In genomic region chr16:79601978-79602609, GRCh38 we compare ENCODE assay signal across 8 cellular contexts. TPM values are rescaled to one million over a fixed set of nuclear protein-coding genes. Genes with fewer than 3 reads are reported as not detected.
DNase-seq lines count a peak whose midpoint lies in the region; ATAC-seq and TF ChIP-seq lines count a peak whose summit lies in the region.

No MANE protein-coding gene starts in this region.

- H3K4me2 ChIP-seq in neural cell (ENCODE audit: low read length) = peak overlapping the region; percentile 95

- no peaks in the 10 kb centered on the region for H3F3A ChIP-seq in neural cell (ENCODE audit: insufficient read depth, low read length, poor library complexity, severe bottlenecking)

- H3K27me3 ChIP-seq in HUES64 (ENCODE audit: insufficient read depth, low read length) (peaks cover 18% of the 10 kb centered on the region), Peyer's patch (no peaks in the 10 kb centered on the region), foreskin keratinocyte (peaks cover 7% of the 10 kb centered on the region), neural cell (ENCODE audit: insufficient read depth, low read depth, low read length) (peaks cover 23% of the 10 kb centered on the region)

- H3K36me3 ChIP-seq in HUES64 (ENCODE audit: insufficient read depth, low read length) = no peaks in the 10 kb centered on the region
- peaks cover 0 to 8% (median 0%) of the 10 kb centered on the region in 3 donors for H3K36me3 ChIP-seq in Peyer's patch
- H3K36me3 ChIP-seq in neural cell (ENCODE audit: insufficient read depth, low read length) = no peaks in the 10 kb centered on the region

- peak overlapping the region; percentile 19; the same call in 1 of the 2 replicates for H3K9ac ChIP-seq in HUES64 (ENCODE audit: low read depth, low read length)
- H3K9ac ChIP-seq in neural cell (ENCODE audit: low read length) = no peak overlapping the region

- TF ChIP-seq CTCF in Peyer's patch (IDR thresholded peaks at IDR 0.05) (peak; percentile 48 to 91 (median 80)), foreskin keratinocyte (conservative IDR thresholded peaks at IDR 0.05) (peak; percentile 77), neural cell (IDR thresholded peaks at IDR 0.05; ENCODE audit: poor library complexity, severe bottlenecking) (peak; percentile 86)

- no peak for TF ChIP-seq EP300 in neural cell (conservative IDR thresholded peaks at IDR 0.05; ENCODE audit: poor library complexity, severe bottlenecking)

- H4K20me1 ChIP-seq in neural cell (ENCODE audit: insufficient read depth) = no peaks in the 10 kb centered on the region

- H3K27ac ChIP-seq in HUES64 (ENCODE audit: low read depth, low read length) (no peak overlapping the region), Peyer's patch (peak overlapping the region; percentile 82 to 97 (median 94)), foreskin keratinocyte (peak overlapping the region; percentile 3), neural cell (ENCODE audit: low read length) (no peak overlapping the region)

- H3K4me1 ChIP-seq in HUES64 (ENCODE audit: insufficient read depth, low read length) (peaks cover 20% of the 10 kb centered on the region), Peyer's patch (peaks cover 0 to 4% (median 0%) of the 10 kb centered on the region in 4 donors), foreskin keratinocyte (peaks cover 8% of the 10 kb centered on the region)

- H3K79me2 ChIP-seq in neural cell (replicated peaks; ENCODE audit: insufficient read depth, low read length) = peaks cover 9% of the 10 kb centered on the region

- no peak for TF ChIP-seq POLR2A in Peyer's patch (IDR thresholded peaks at IDR 0.05)

- ATAC-seq in foreskin keratinocyte (no peak), GM21360 (IDR thresholded peaks at IDR 0.05; ENCODE audit: unreplicated experiment) (no peak)
- ATAC-seq in stimulated activated naive CD8-positive, alpha-beta T cell treated with anti-CD3 and anti-CD28 coated beads, Interleukin-15, Interleukin-2, amounts not matched to agents 100 U/mL and 50 U/mL, for 24 hours = peak; percentile 5

- no peak overlapping the region for H2AFZ ChIP-seq in neural cell (ENCODE audit: low read depth, low read length)

- H3K9me3 ChIP-seq in HUES64 (ENCODE audit: insufficient read depth, low read depth, low read length) (no peaks in the 10 kb centered on the region), Peyer's patch (no peaks in the 10 kb centered on the region), neural cell (ENCODE audit: low read length) (no peaks in the 10 kb centered on the region)

- H3K4me3 ChIP-seq in HUES64 (ENCODE audit: low read length) (peak overlapping the region; percentile 71), Peyer's patch (peak overlapping the region; percentile 61 to 84 (median 74)), neural cell (ENCODE audit: low read length) (peak overlapping the region; percentile 67)

- peak; percentile 86 for TF ChIP-seq RAD21 in neural cell (conservative IDR thresholded peaks at IDR 0.05)

- 5% methylated on average over 15 of the region's 15 CpGs for WGBS in HUES64

- H3K9me2 ChIP-seq in neural cell (ENCODE audit: insufficient read depth, low read length) = no peaks in the 10 kb centered on the region

- peak; percentile 29 for DNase-seq in CMK (ENCODE audit: low read depth)
- DNase-seq in Peyer's patch = peak; percentile 67 to 93 (median 83)
- DNase-seq in activated T-helper 9 cell treated with anti-CD3 and anti-CD28 coated beads, Interleukin-2, amount 50 U/mL, for 16 hours (ENCODE audit: low read depth) = peak; percentile 78
- peak in 1 of 2 donors; percentile 74 for DNase-seq in foreskin keratinocyte
- DNase-seq in stimulated activated naive CD8-positive, alpha-beta T cell treated with anti-CD3 and anti-CD28 coated beads, Interleukin-15, Interleukin-2, amounts not matched to agents 100 U/mL and 50 U/mL, for 24 hours = peak; percentile 86

TF ChIP-seq in neural cell, 6 proteins besides CTCF, POLR2A, EP300 and RAD21:
- TF ChIP-seq SMC3 (conservative IDR thresholded peaks at IDR 0.05; ENCODE audit: poor library complexity) (peak; percentile 88), REST (IDR thresholded peaks at IDR 0.05; ENCODE audit: borderline replicate concordance) (no peak), MXI1 (conservative IDR thresholded peaks at IDR 0.05; ENCODE audit: poor library complexity, severe bottlenecking) (no peak)

RNA-seq across cellular contexts. Expression of gene MAF, which starts 1.6 kb away (rescaled TPM):
- polyA plus RNA-seq in HUES64 (2013, experiment 1 of 2) = 3.2 TPM
- 4.1 TPM for polyA plus RNA-seq in HUES64 (2013, experiment 2 of 2)
- total RNA-seq in Peyer's patch (100 to 1,000 TPM in 3 of 4 donors, 10 to 100 TPM in 1; 92.4 to 390 (median 235) TPM), foreskin keratinocyte (0.81 and 2.9 TPM in 2 replicates)
- polyA plus RNA-seq in foreskin keratinocyte (0.38 and 1.1 TPM in 2 replicates), neural cell (0.92 and 2.1 TPM in 2 replicates)
- polyA minus RNA-seq in neural cell = 1.2 and 1.4 TPM in 2 replicates

Comparison
In these comparisons a context has a peak if more than half of its experiments do, and no peak if none do; other contexts are left out.
1. H3K27ac ChIP-seq: peak in Peyer's patch (4 of 4) and foreskin keratinocyte (single experiment); none in HUES64 (single experiment) and neural cell (single experiment).
2. RNA of gene MAF, which starts 1.6 kb away (total RNA-seq): 92.4 to 390 TPM in Peyer's patch; 0.81 to 2.9 TPM in foreskin keratinocyte; every median in the first group is over 10 times any median in the second.
3. Peak in every context shown above with its lines, with median percentiles within 50 percentile points of each other: H3K4me3 ChIP-seq and CTCF ChIP-seq.